In the genomic region with DNA sequence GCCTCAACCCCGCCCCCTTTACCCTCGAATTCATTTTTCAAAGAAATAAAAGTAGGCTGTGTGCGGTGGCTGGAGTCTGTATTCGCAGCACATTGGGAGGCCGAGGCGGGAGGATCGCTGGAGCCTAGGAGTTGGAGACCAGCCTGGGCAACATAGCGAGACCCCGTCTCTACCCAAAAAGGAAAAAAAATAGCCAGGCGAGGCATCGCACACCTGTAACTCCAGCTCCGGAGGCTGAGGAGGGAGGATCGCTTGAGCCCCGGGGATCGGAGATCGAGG, we compare ENCODE assay signal across 9 cellular contexts. TPM values are rescaled to one million over a fixed set of nuclear protein-coding genes. Genes with fewer than 3 reads are reported as not detected.
A peak's percentile ranks its signal among the peaks of the same experiment; 100 is the strongest.
DNase-seq lines count a peak whose midpoint lies in the region; ATAC-seq, FAIRE-seq and TF ChIP-seq lines count a peak whose summit lies in the region.
"Had no signal": no experiment of that assay in that cellular context is flagged by ENCODE, and none has a peak within 500 bp of the region (broad histone marks: within the 10 kb centered on the region; RNA-seq: fewer than 3 reads in every experiment).

No MANE protein-coding gene starts in this region.

- H3K9ac ChIP-seq in K562 (ENCODE audit: insufficient read depth in 1 of 2, low read depth in 2 of 2, low read length in 2 of 2): peak overlapping the region; percentile 51 to 63; a peak in 3 of 4 replicates

- intact Hi-C loops in K562 (cut with micrococcal nuclease) (loop anchor here (1.0 kb wide), 1 partner anchor 25 kb away; the partner anchor contains the start of gene IGFBP4), lower lobe of right lung (cut with DNase I) (loop anchor here (10.0 kb wide), 1 partner anchor 114 kb away; the partner anchor contains the start of gene RARA), tibial artery (cut with DNase I; ENCODE audit: low total_unique reads) (loop anchor here (5.0 kb wide), 1 partner anchor 61 kb away; no protein-coding TSS in a partner anchor)

- WGBS in K562 (ENCODE audit: insufficient coverage, low coverage, missing lambda C conversion rate): 71% methylated on average over 14 of the region's 16 CpGs

- TF ChIP-seq EP300 in K562 (IDR thresholded peaks at IDR 0.05; ENCODE audit: low read length): no peak

- peaks cover 7 to 15% of the 10 kb centered on the region in 2 experiments for H3K4me1 ChIP-seq in K562 (replicated peaks in 1 of 2; ENCODE audit: control insufficient read depth in 2 of 2, insufficient read depth in 2 of 2, low read length in 2 of 2)
- peaks cover 29% of the 10 kb centered on the region for H3K4me1 ChIP-seq in lower lobe of right lung
- peaks cover 0 to 13% (median 11%) of the 10 kb centered on the region in 4 donors for H3K4me1 ChIP-seq in tibial artery

- peak overlapping the region; percentile 73 for H3K27ac ChIP-seq in K562 (ENCODE audit: extremely low read depth, low read depth, low read length)
- peak overlapping the region; percentile 41 for H3K27ac ChIP-seq in lower lobe of right lung
- H3K27ac ChIP-seq in tibial artery: peak overlapping the region; percentile 59 to 70

- DNase-seq in activated CD4-positive, alpha-beta T cell treated with anti-CD3 and anti-CD28 coated beads, Interleukin-2, amount 10 ng/mL, durations not matched to agents 7 days and 5 days: no peak
- no peak for DNase-seq in activated CD4-positive, alpha-beta T cell treated with anti-CD3 and anti-CD28 coated beads for 1 hour
- DNase-seq in K562 (ENCODE audit: extremely low read depth in 1 of 4, low spot score in 3 of 4) (no peak), lower lobe of right lung (no peak), tibial artery (no peak), pons (ENCODE audit: low spot score) (no peak), GM03348 (ENCODE audit: low spot score) (no peak)

- no peak for FAIRE-seq in K562 (lab: Jason Lieb, UNC)

- H3K27ac Mint-ChIP-seq in activated CD4-positive, alpha-beta T cell treated with anti-CD3 and anti-CD28 coated beads, Interleukin-2, amount 10 ng/mL, durations not matched to agents 7 days and 5 days: peak overlapping the region; percentile 96

- no peak for TF ChIP-seq POLR2A in K562 (conservative IDR thresholded peaks at IDR 0.05)

- H3K27me3 ChIP-seq in K562 (ENCODE audit: control insufficient read depth in 2 of 2, insufficient read depth in 2 of 2, low read length in 2 of 2) (no peaks in the 10 kb centered on the region), lower lobe of right lung (ENCODE audit: low read depth) (no peaks in the 10 kb centered on the region), tibial artery (peaks cover 0 to 5% of the 10 kb centered on the region in 2 donors)

- TF ChIP-seq CTCF in K562 (IDR thresholded peaks at IDR 0.05 in 2 of 3, conservative IDR thresholded peaks at IDR 0.05 in 1 of 3; ENCODE audit: insufficient read depth in 2 of 3, low read depth in 1 of 3, low read length in 3 of 3) (no peak), lower lobe of right lung (IDR thresholded peaks at IDR 0.05) (no peak), tibial artery (IDR thresholded peaks at IDR 0.05) (no peak)

- H3K9me3 ChIP-seq in K562 (replicated peaks; ENCODE audit: control insufficient read depth, insufficient read depth, low read depth, low read length): no peaks in the 10 kb centered on the region
- H3K9me3 ChIP-seq in lower lobe of right lung: no peaks in the 10 kb centered on the region
- no peaks in the 10 kb centered on the region for H3K9me3 ChIP-seq in tibial artery

- no TSS peak for BruUV-seq in K562 (replicated peaks; lab: Mats Ljungman, UMichigan)

- TF ChIP-seq RAD21 in K562 (CRISPR knock-in tag; conservative IDR thresholded peaks at IDR 0.05 in 1 of 2, IDR thresholded peaks at IDR 0.05 in 1 of 2): no peak

- no peaks in the 10 kb centered on the region for H3K9me1 ChIP-seq in K562 (ENCODE audit: control insufficient read depth, insufficient read depth, low read length)

- ATAC-seq in K562 (no peak), lower lobe of right lung (no peak), HG02642 (IDR thresholded peaks at IDR 0.05; ENCODE audit: poor library complexity, unreplicated experiment) (no peak)

- POLR2A ChIA-PET in activated CD4-positive, alpha-beta T cell treated with anti-CD3 and anti-CD28 coated beads, Interleukin-2, amount 10 ng/mL, durations not matched to agents 7 days and 5 days (lab: Charles Lee): interaction anchor here (0.6 to 2.0 kb wide), 6 partner anchors 9 to 143 kb away, joined by 3 to 10 read pairs (median 4); partner anchors contain the start of gene IGFBP4
- POLR2A ChIA-PET in K562 (lab: Yijun Ruan, JAX): interaction anchor here (0.6 to 3.4 kb wide), 16 partner anchors 7 to 1271 kb away, joined by 3 to 27 read pairs (median 8); partner anchors contain the start of gene IGFBP4

- H3K4me1 Mint-ChIP-seq in activated CD4-positive, alpha-beta T cell treated with anti-CD3 and anti-CD28 coated beads, Interleukin-2, amount 10 ng/mL, durations not matched to agents 7 days and 5 days: peaks cover 44% of the 10 kb centered on the region

- H3K36me3 Mint-ChIP-seq in activated CD4-positive, alpha-beta T cell treated with anti-CD3 and anti-CD28 coated beads, Interleukin-2, amount 10 ng/mL, durations not matched to agents 7 days and 5 days (ENCODE audit: low read depth): peaks cover 25% of the 10 kb centered on the region

- H3K4me3 ChIP-seq in K562: peak overlapping the region; percentile 74
- peak overlapping the region; percentile 64 for H3K4me3 ChIP-seq in lower lobe of right lung
- peak overlapping the region; percentile 52 to 63 for H3K4me3 ChIP-seq in tibial artery

- peaks cover 39% of the 10 kb centered on the region for H3K79me2 ChIP-seq in K562 (ENCODE audit: control insufficient read depth, insufficient read depth, low read length)

- H3K27me3 Mint-ChIP-seq in activated CD4-positive, alpha-beta T cell treated with anti-CD3 and anti-CD28 coated beads, Interleukin-2, amount 10 ng/mL, durations not matched to agents 7 days and 5 days: no peaks in the 10 kb centered on the region

- peak overlapping the region; percentile 88 for H3K4me2 ChIP-seq in K562 (ENCODE audit: insufficient read depth, low read length)

- peaks cover 32% of the 10 kb centered on the region; the same call in 2 of the 3 replicates for H3K36me3 ChIP-seq in K562 (ENCODE audit: control insufficient read depth, insufficient read depth, low read length)
- no peaks in the 10 kb centered on the region for H3K36me3 ChIP-seq in lower lobe of right lung
- H3K36me3 ChIP-seq in tibial artery: no peaks in the 10 kb centered on the region

- H4K20me1 ChIP-seq in K562 (replicated peaks; ENCODE audit: control insufficient read depth, insufficient read depth, low read length): no peaks in the 10 kb centered on the region

- no peaks in the 10 kb centered on the region for H3K9me3 Mint-ChIP-seq in activated CD4-positive, alpha-beta T cell treated with anti-CD3 and anti-CD28 coated beads, Interleukin-2, amount 10 ng/mL, durations not matched to agents 7 days and 5 days

- in situ Hi-C loops in K562 (cut with MboI): no loop called here

- H3K4me3 Mint-ChIP-seq in activated CD4-positive, alpha-beta T cell treated with anti-CD3 and anti-CD28 coated beads, Interleukin-2, amount 10 ng/mL, durations not matched to agents 7 days and 5 days: peak overlapping the region; percentile 96

- CTCF ChIA-PET in activated CD4-positive, alpha-beta T cell treated with anti-CD3 and anti-CD28 coated beads, Interleukin-2, amount 10 ng/mL, durations not matched to agents 7 days and 5 days (lab: Charles Lee): interaction anchor here (0.8 to 8.4 kb wide), 11 partner anchors 8 to 142 kb away, joined by 3 to 73 read pairs (median 5); no protein-coding TSS in a partner anchor
- CTCF ChIA-PET in K562 (lab: Yijun Ruan, JAX; ENCODE audit: low intra/inter-chr PET ratio): interaction anchor here (0.7 kb wide), 1 partner anchor 15 kb away, joined by 3 read pairs; no protein-coding TSS in a partner anchor

- H2AFZ ChIP-seq in K562 (ENCODE audit: low read depth, low read length): peak overlapping the region; percentile 86

RNA-seq across cellular contexts. Expression of gene TOP2A, which starts 0.7 kb away (rescaled TPM):
- total RNA-seq in activated CD4-positive, alpha-beta T cell treated with anti-CD3 and anti-CD28 coated beads, Interleukin-2, amount 10 ng/mL, durations not matched to agents 7 days and 5 days: 100 to 1,000 TPM; 504 to 522 TPM
- 65.1 and 280 TPM in 2 replicates for total RNA-seq in K562 (2011; cell fraction: chromatin; rRNA removed; ENCODE audit: low replicate concordance)
- 39.0 and 56.5 TPM in 2 replicates for total RNA-seq in K562 (2011; cell fraction: nucleolus; rRNA removed)
- total RNA-seq in K562 (2011; cell fraction: nucleoplasm; rRNA removed): 105 and 126 TPM in 2 replicates
- 131 and 133 TPM in 2 replicates for total RNA-seq in K562 (2014; rRNA removed)
- total RNA-seq in K562 (2014; rRNA removed; fragmentation: Illumina TruSeq; extraction: Trizol): 335 and 375 TPM in 2 replicates
- total RNA-seq in K562 (2015; rRNA removed; fragmentation: Illumina TruSeq; extraction: Trizol): 257 and 281 TPM in 2 replicates
- 266 and 282 TPM in 2 replicates for total RNA-seq in K562 (2021)
- 150 and 347 TPM in 2 replicates for polyA plus RNA-seq in K562 (2011; rRNA removed)
- 39.7 and 72.0 TPM in 2 replicates for polyA plus RNA-seq in K562 (2011; cell fraction: cytosol; rRNA removed)
- 94.7 and 101 TPM in 2 replicates for polyA plus RNA-seq in K562 (2011; cell fraction: nucleus; rRNA removed)
- 250 and 293 TPM in 2 replicates for polyA plus RNA-seq in K562 (2012)
- polyA plus RNA-seq in K562 (2014; fragmentation: Illumina TruSeq; extraction: Trizol): 204 and 233 TPM in 2 replicates
- 100 to 1,000 TPM; 175 to 259 TPM for polyA plus RNA-seq in K562 (2014; fragmentation: Nextera tagmentation; extraction: Ambion mirVana)
- 163 and 185 TPM in 2 replicates for polyA plus RNA-seq in K562 (2014; rRNA removed)
- polyA minus RNA-seq in K562 (2011; rRNA and poly(A)+ RNA removed): 222 and 350 TPM in 2 replicates
- polyA minus RNA-seq in K562 (2011; cell fraction: cytosol; rRNA and poly(A)+ RNA removed): 60.8 and 128 TPM in 2 replicates
- polyA minus RNA-seq in K562 (2011; cell fraction: nucleus; rRNA and poly(A)+ RNA removed): 61.9 and 96.7 TPM in 2 replicates
- total RNA-seq in lower lobe of right lung: 6.7 TPM

RNA-seq across cellular contexts. Expression of gene IGFBP4, which starts 24.9 kb away (rescaled TPM):
- 10 to 100 TPM; 65.2 to 67.9 TPM for total RNA-seq in activated CD4-positive, alpha-beta T cell treated with anti-CD3 and anti-CD28 coated beads, Interleukin-2, amount 10 ng/mL, durations not matched to agents 7 days and 5 days
- total RNA-seq in K562 (2011; cell fraction: chromatin; rRNA removed; ENCODE audit: low replicate concordance): 53.3 and 148 TPM in 2 replicates
- total RNA-seq in K562 (2011; cell fraction: nucleolus; rRNA removed): 159 and 208 TPM in 2 replicates
- 156 and 209 TPM in 2 replicates for total RNA-seq in K562 (2011; cell fraction: nucleoplasm; rRNA removed)
- 17.8 and 18.6 TPM in 2 replicates for total RNA-seq in K562 (2014; rRNA removed)
- total RNA-seq in K562 (2014; rRNA removed; fragmentation: Illumina TruSeq; extraction: Trizol): 18.1 and 18.3 TPM in 2 replicates
- 12.0 and 12.6 TPM in 2 replicates for total RNA-seq in K562 (2015; rRNA removed; fragmentation: Illumina TruSeq; extraction: Trizol)
- total RNA-seq in K562 (2021): 87.6 and 99.8 TPM in 2 replicates
- polyA plus RNA-seq in K562 (2011; rRNA removed): 47.2 and 98.1 TPM in 2 replicates
- 47.0 and 129 TPM in 2 replicates for polyA plus RNA-seq in K562 (2011; cell fraction: cytosol; rRNA removed)
- polyA plus RNA-seq in K562 (2011; cell fraction: nucleus; rRNA removed): 23.9 and 76.5 TPM in 2 replicates
- polyA plus RNA-seq in K562 (2012): 64.1 and 158 TPM in 2 replicates
- polyA plus RNA-seq in K562 (2014; fragmentation: Illumina TruSeq; extraction: Trizol): 46.6 and 64.4 TPM in 2 replicates
- 10 to 100 TPM in 1 of 2 experiments, 1 to 10 TPM in 1; 8.8 to 10.8 TPM for polyA plus RNA-seq in K562 (2014; fragmentation: Nextera tagmentation; extraction: Ambion mirVana)
- 37.5 and 43.5 TPM in 2 replicates for polyA plus RNA-seq in K562 (2014; rRNA removed)
- polyA minus RNA-seq in K562 (2011; rRNA and poly(A)+ RNA removed): 39.8 and 98.7 TPM in 2 replicates
- 51.3 and 106 TPM in 2 replicates for polyA minus RNA-seq in K562 (2011; cell fraction: cytosol; rRNA and poly(A)+ RNA removed)
- polyA minus RNA-seq in K562 (2011; cell fraction: nucleus; rRNA and poly(A)+ RNA removed): 11.2 and 17.0 TPM in 2 replicates
- total RNA-seq in lower lobe of right lung: 371 TPM

RNA-seq across cellular contexts. Expression of gene GJD3, which starts 53.8 kb away (rescaled TPM):
- under 1 TPM in 1 of 2 experiments, not detected in 1; 0.22 TPM for total RNA-seq in activated CD4-positive, alpha-beta T cell treated with anti-CD3 and anti-CD28 coated beads, Interleukin-2, amount 10 ng/mL, durations not matched to agents 7 days and 5 days
- total RNA-seq in K562 (2011; cell fraction: chromatin; rRNA removed; ENCODE audit: low replicate concordance): not detected in 2 replicates
- total RNA-seq in K562 (2011; cell fraction: nucleolus; rRNA removed): 0.50 and 0.66 TPM in 2 replicates
- not detected in 2 replicates for total RNA-seq in K562 (2011; cell fraction: nucleoplasm; rRNA removed)
- total RNA-seq in K562 (2014; rRNA removed) (not detected in 2 replicates), K562 (2014; rRNA removed; fragmentation: Illumina TruSeq; extraction: Trizol) (not detected in 2 replicates), K562 (2015; rRNA removed; fragmentation: Illumina TruSeq; extraction: Trizol) (not detected in 2 replicates), K562 (2021) (0.38 TPM in 1 of 2 replicates, not detected in the other), lower lobe of right lung (3.1 TPM)
- polyA plus RNA-seq in K562 (2011; rRNA removed) (not detected in 2 replicates), K562 (2014; fragmentation: Illumina TruSeq; extraction: Trizol) (not detected in 2 replicates), K562 (2014; fragmentation: Nextera tagmentation; extraction: Ambion mirVana) (not detected), K562 (2014; rRNA removed) (0.17 TPM in 1 of 2 replicates, not detected in the other)
- polyA plus RNA-seq in K562 (2011; cell fraction: cytosol; rRNA removed): 0.24 TPM in 1 of 2 replicates, not detected in the other
- polyA plus RNA-seq in K562 (2011; cell fraction: nucleus; rRNA removed): not detected in 2 replicates
- 0.46 and 2.9 TPM in 2 replicates for polyA plus RNA-seq in K562 (2012)
- not detected in 2 replicates for polyA minus RNA-seq in K562 (2011; rRNA and poly(A)+ RNA removed)
- not detected in 2 replicates for polyA minus RNA-seq in K562 (2011; cell fraction: cytosol; rRNA and poly(A)+ RNA removed)
- polyA minus RNA-seq in K562 (2011; cell fraction: nucleus; rRNA and poly(A)+ RNA removed): 1.2 TPM in 1 of 2 replicates, not detected in the other
- total RNA-seq: LHCN-M2 had no signal
